Comparison of ENCODE assay signal across 1 cellular context in genomic region chr1:8583031-8583430, GRCh38.
TF ChIP-seq lines count a peak whose summit lies in the region.

No MANE protein-coding gene starts in this region.

TF ChIP-seq in IMR-90, 13 proteins besides CTCF, POLR2A, EP300 and RAD21 (continued from another document):
- TF ChIP-seq ELK1 (IDR thresholded peaks at IDR 0.05; ENCODE audit: borderline replicate concordance, low read depth, low read length), result no peak
- no peak for TF ChIP-seq MAZ (IDR thresholded peaks at IDR 0.05; ENCODE audit: borderline replicate concordance, low read depth, low read length)
- no peak for TF ChIP-seq FOS (IDR thresholded peaks at IDR 0.05; ENCODE audit: low read depth, low read length)
- TF ChIP-seq SMC3 (IDR thresholded peaks at IDR 0.05; ENCODE audit: low read depth, low read length), result no peak
- no peak for TF ChIP-seq NFE2L2 (IDR thresholded peaks at IDR 0.05; ENCODE audit: low read depth, low read length)
- TF ChIP-seq RFX5 (IDR thresholded peaks at IDR 0.05; ENCODE audit: low read depth, low read length), result no peak
- TF ChIP-seq MAFK (IDR thresholded peaks at IDR 0.05; ENCODE audit: low read depth, low read length), result no peak
- TF ChIP-seq, protein P1, sequence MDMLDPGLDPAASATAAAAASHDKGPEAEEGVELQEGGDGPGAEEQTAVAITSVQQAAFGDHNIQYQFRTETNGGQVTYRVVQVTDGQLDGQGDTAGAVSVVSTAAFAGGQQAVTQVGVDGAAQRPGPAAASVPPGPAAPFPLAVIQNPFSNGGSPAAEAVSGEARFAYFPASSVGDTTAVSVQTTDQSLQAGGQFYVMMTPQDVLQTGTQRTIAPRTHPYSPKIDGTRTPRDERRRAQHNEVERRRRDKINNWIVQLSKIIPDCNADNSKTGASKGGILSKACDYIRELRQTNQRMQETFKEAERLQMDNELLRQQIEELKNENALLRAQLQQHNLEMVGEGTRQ (IDR thresholded peaks at IDR 0.05; ENCODE audit: low read depth, low read length), result no peak
